ENCODE assay signal across 21 cellular contexts in genomic region chr7:155119801-155120382, GRCh38. TPM values are rescaled to one million over a fixed set of nuclear protein-coding genes. Genes with fewer than 3 reads are reported as not detected.
"Had no signal": no experiment of that assay in that cellular context is flagged by ENCODE, and none has a peak within 500 bp of the region (broad histone marks: within the 10 kb centered on the region; RNA-seq: fewer than 3 reads in every experiment).

No MANE protein-coding gene starts in this region.

- H3K27ac ChIP-seq: gastrocnemius medialis, sigmoid colon, suprapubic skin had no signal

- FAIRE-seq: colon, keratinocyte had no signal

- H3K27ac Mint-ChIP-seq: activated CD8-positive, alpha-beta memory T cell treated with anti-CD3 and anti-CD28 coated beads, Interleukin-2, amount 10 ng/mL, durations not matched to agents 7 days and 5 days; activated naive CD8-positive, alpha-beta T cell had no signal

- H3K9me3 ChIP-seq: gastrocnemius medialis, suprapubic skin had no signal

- H3K4me1 ChIP-seq: gastrocnemius medialis, sigmoid colon, suprapubic skin had no signal

- H3K27me3 ChIP-seq: gastrocnemius medialis, suprapubic skin had no signal

- DNase-seq: activated CD4-positive, alpha-beta T cell treated with anti-CD3 and anti-CD28 coated beads, Interleukin-2, amount 50 U/mL, for 4 hours; activated CD4-positive, CD25-positive, alpha-beta regulatory T cell treated with anti-CD3 and anti-CD28 coated beads, Interleukin-2, amount 50 U/mL, for 72 hours; activated CD8-positive, alpha-beta memory T cell treated with anti-CD3 and anti-CD28 coated beads, Interleukin-2, amount 10 ng/mL, durations not matched to agents 7 days and 5 days; activated gamma-delta T cell; activated T-cell treated with anti-CD3 and anti-CD28 coated beads, Interleukin-2, amount 50 U/mL, for 4 hours; anterior cingulate cortex; gastrocnemius medialis; left ventricle myocardium superior; mesenchymal stem cell; sigmoid colon; stimulated activated CD4-positive, alpha-beta T cell treated with anti-CD3 and anti-CD28 coated beads, Interleukin-2, amount 100 ng/mL, for 48 hours; stimulated activated naive CD4-positive, alpha-beta T cell treated with Interleukin-2 at 50 U/mL for 16 hours had no signal

- H3K4me1 Mint-ChIP-seq: activated CD8-positive, alpha-beta memory T cell treated with anti-CD3 and anti-CD28 coated beads, Interleukin-2, amount 10 ng/mL, durations not matched to agents 7 days and 5 days had no signal

- H3K4me3 Mint-ChIP-seq: activated CD8-positive, alpha-beta memory T cell treated with anti-CD3 and anti-CD28 coated beads, Interleukin-2, amount 10 ng/mL, durations not matched to agents 7 days and 5 days; activated naive CD8-positive, alpha-beta T cell; activated T-cell treated with anti-CD3 and anti-CD28 coated beads, Interleukin-2, amount 50 U/mL, for 4 hours had no signal

- H3K36me3 ChIP-seq: gastrocnemius medialis, sigmoid colon, suprapubic skin had no signal

- H3K4me3 ChIP-seq: gastrocnemius medialis, sigmoid colon, suprapubic skin had no signal

- ATAC-seq: activated CD8-positive, alpha-beta memory T cell treated with anti-CD3 and anti-CD28 coated beads, Interleukin-2, amount 10 ng/mL, durations not matched to agents 7 days and 5 days; activated T-cell treated with anti-CD3 and anti-CD28 coated beads, Interleukin-2, amount 50 U/mL, for 4 hours; gastrocnemius medialis; left ventricle myocardium superior had no signal

RNA-seq across cellular contexts. Expression of gene HTR5A, which starts 49.8 kb away (rescaled TPM):
- total RNA-seq: activated CD8-positive, alpha-beta memory T cell treated with anti-CD3 and anti-CD28 coated beads, Interleukin-2, amount 10 ng/mL, durations not matched to agents 7 days and 5 days; activated T-cell treated with anti-CD3 and anti-CD28 coated beads, Interleukin-2, amount 50 U/mL, for 4 hours; fibroblast of lung; gastrocnemius medialis; left ventricle myocardium superior; osteocyte; pulmonary artery endothelial cell; sigmoid colon; suprapubic skin; T-helper 2 cell treated with Interferon-gamma antibody and Interleukin-4, amounts not matched to agents 100 ng/mL and 5 ng/mL, for 36 hours; ureter had no signal
- polyA plus RNA-seq: fibroblast of lung, keratinocyte, sigmoid colon had no signal
